25 cellular contexts compared by ENCODE assay signal in the genomic region with DNA sequence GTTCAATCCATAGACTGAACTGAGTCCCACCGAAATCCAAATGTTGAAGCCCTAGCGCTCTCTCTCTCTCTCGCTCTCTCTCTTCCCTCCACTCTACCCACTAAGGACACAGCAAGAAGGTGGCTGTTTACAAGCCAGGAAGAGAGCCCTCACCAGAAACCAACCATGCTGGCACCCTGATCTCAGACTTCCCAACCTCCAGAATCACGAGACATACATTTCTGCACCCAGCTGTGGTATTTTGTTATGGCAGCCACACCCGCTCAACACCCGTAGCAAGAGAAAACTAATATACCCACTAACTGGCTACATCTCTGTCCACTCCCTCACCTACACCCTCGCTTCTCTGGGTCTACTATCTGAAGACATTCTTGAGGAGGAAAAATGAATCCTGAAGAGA.
"Had no signal": no experiment of that assay in that cellular context is flagged by ENCODE, and none has a peak within 500 bp of the region (broad histone marks: within the 10 kb centered on the region; RNA-seq: fewer than 3 reads in every experiment).

No MANE protein-coding gene starts in this region.

- H3K27ac ChIP-seq: dorsolateral prefrontal cortex, left ventricle myocardium inferior, neural progenitor cell, tibial nerve had no signal

- H3K27me3 ChIP-seq: body of pancreas, colonic mucosa, dorsolateral prefrontal cortex, hepatocyte, neural progenitor cell, stomach, tibial nerve had no signal

- H3K36me3 Mint-ChIP-seq: activated naive CD8-positive, alpha-beta T cell had no signal

- H3K9me3 Mint-ChIP-seq: activated B cell treated with CpG ODN at 0.5 μM for 24 hours; activated CD8-positive, alpha-beta T cell treated with anti-CD3 and anti-CD28 coated beads for 36 hours; neural progenitor cell; stimulated activated memory B cell treated with anti-CD40 and anti-IgM and Interleukin-4, amounts not matched to agents 10 μg/mL and 1 μg/mL and 100 μg/mL, for 72 hours had no signal

- H3K27ac Mint-ChIP-seq: activated B cell treated with CpG ODN at 0.5 μM for 24 hours; activated CD8-positive, alpha-beta T cell treated with anti-CD3 and anti-CD28 coated beads for 36 hours; activated naive CD8-positive, alpha-beta T cell; neural progenitor cell; stimulated activated memory B cell treated with anti-CD40 and anti-IgM and Interleukin-4, amounts not matched to agents 10 μg/mL and 1 μg/mL and 100 μg/mL, for 72 hours had no signal

- H3K4me3 ChIP-seq: body of pancreas, colonic mucosa, dorsolateral prefrontal cortex, hepatocyte, left ventricle myocardium inferior, lung, neural progenitor cell, stomach, tibial nerve had no signal

- ATAC-seq: activated CD8-positive, alpha-beta T cell treated with anti-CD3 and anti-CD28 coated beads for 36 hours; body of pancreas; right cardiac atrium; stimulated activated memory B cell treated with anti-CD40 and anti-IgM and Interleukin-4, amounts not matched to agents 10 μg/mL and 1 μg/mL and 100 μg/mL, for 72 hours had no signal

- H3K9me3 ChIP-seq: body of pancreas, colonic mucosa, left ventricle myocardium inferior, stomach, tibial nerve had no signal

- DNase-seq: activated B cell treated with CpG ODN at 0.5 μM for 24 hours; activated CD4-positive, alpha-beta T cell treated with anti-CD3 and anti-CD28 coated beads, Interleukin-2, amount 50 U/mL, for 1 hour; activated CD8-positive, alpha-beta T cell treated with anti-CD3 and anti-CD28 coated beads for 36 hours; activated effector memory CD4-positive, alpha-beta T cell treated with Interleukin-2 at 50 U/mL for 16 hours; activated naive CD4-positive, alpha-beta T cell treated with Interleukin-2 at 50 U/mL for 16 hours; activated T-cell treated with anti-CD3 and anti-CD28 coated beads, Interleukin-2, amount 50 U/mL, for 48 hours; anterior cingulate cortex; body of pancreas; colonic mucosa; dorsolateral prefrontal cortex; effector memory CD4-positive, alpha-beta T cell; islet precursor cell; left ventricle myocardium inferior; occipital lobe; posterior cingulate gyrus; right cardiac atrium; stimulated activated CD4-positive, alpha-beta T cell treated with anti-CD3 and anti-CD28 coated beads, Interleukin-4, amount 100 ng/mL, for 1 hour; stomach; T-helper 2 cell had no signal

- H3K4me1 Mint-ChIP-seq: activated B cell treated with CpG ODN at 0.5 μM for 24 hours; stimulated activated memory B cell treated with anti-CD40 and anti-IgM and Interleukin-4, amounts not matched to agents 10 μg/mL and 1 μg/mL and 100 μg/mL, for 72 hours had no signal

- H3K4me3 Mint-ChIP-seq: activated B cell treated with CpG ODN at 0.5 μM for 24 hours; activated CD8-positive, alpha-beta T cell treated with anti-CD3 and anti-CD28 coated beads for 36 hours; activated naive CD8-positive, alpha-beta T cell; neural progenitor cell; stimulated activated memory B cell treated with anti-CD40 and anti-IgM and Interleukin-4, amounts not matched to agents 10 μg/mL and 1 μg/mL and 100 μg/mL, for 72 hours had no signal

- H3K27me3 Mint-ChIP-seq: activated B cell treated with CpG ODN at 0.5 μM for 24 hours; activated CD8-positive, alpha-beta T cell treated with anti-CD3 and anti-CD28 coated beads for 36 hours; activated naive CD8-positive, alpha-beta T cell; stimulated activated memory B cell treated with anti-CD40 and anti-IgM and Interleukin-4, amounts not matched to agents 10 μg/mL and 1 μg/mL and 100 μg/mL, for 72 hours had no signal

- H3K36me3 ChIP-seq: colonic mucosa, left ventricle myocardium inferior, neural progenitor cell, stomach, tibial nerve had no signal
